ENCODE assay signal across 8 cellular contexts in genomic region chr5:59034498-59035186, GRCh38.
DNase-seq lines count a peak whose midpoint lies in the region; ATAC-seq, FAIRE-seq and TF ChIP-seq lines count a peak whose summit lies in the region.

No MANE protein-coding gene starts in this region.

- H3K27me3 ChIP-seq in cardiac muscle cell = peaks cover 13% of the 10 kb centered on the region
- peaks cover 19% of the 10 kb centered on the region; the same call in 1 of the 2 replicates for H3K27me3 ChIP-seq in HCT116 (ENCODE audit: insufficient read depth, low read length)
- H3K27me3 ChIP-seq in naive thymus-derived CD4-positive, alpha-beta T cell (ENCODE audit: control insufficient read depth in 2 of 2, insufficient read depth in 2 of 2, low read length in 2 of 2) = no peaks in the 10 kb centered on the region

- H3K27ac Mint-ChIP-seq in naive thymus-derived CD4-positive, alpha-beta T cell = peak overlapping the region; percentile 60 to 100 (median 97)

- H3K27ac ChIP-seq in cardiac muscle cell = peak overlapping the region; percentile 59
- H3K27ac ChIP-seq in HCT116 (ENCODE audit: low read depth, low read length) = no peak overlapping the region
- H3K27ac ChIP-seq in naive thymus-derived CD4-positive, alpha-beta T cell (ENCODE audit: low read depth, low read length) = peak overlapping the region; percentile 37

- peaks cover 29 to 76% (median 62%) of the 10 kb centered on the region in 7 donors for H3K4me1 Mint-ChIP-seq in naive thymus-derived CD4-positive, alpha-beta T cell

- no peaks in the 10 kb centered on the region for H3K79me2 ChIP-seq in HCT116 (ENCODE audit: insufficient read depth, low read length)

- H3K9me3 ChIP-seq in cardiac muscle cell (ENCODE audit: low read depth) (no peaks in the 10 kb centered on the region), HCT116 (ENCODE audit: control insufficient read depth in 1 of 2, insufficient read depth in 1 of 2, low read depth in 1 of 2, low read length in 2 of 2) (no peaks in the 10 kb centered on the region)
- H3K9me3 ChIP-seq in naive thymus-derived CD4-positive, alpha-beta T cell (ENCODE audit: control insufficient read depth in 2 of 3, low read length in 3 of 3) = no peaks in the 10 kb centered on the region

- H3K4me1 ChIP-seq in cardiac muscle cell (ENCODE audit: low read depth) = peaks cover 15% of the 10 kb centered on the region
- peaks cover 2 to 11% of the 10 kb centered on the region in 2 experiments; a peak in 2 of 4 replicates for H3K4me1 ChIP-seq in HCT116 (ENCODE audit: control insufficient read depth in 1 of 2, insufficient read depth in 2 of 2, low read length in 2 of 2)
- peaks cover 16 to 41% of the 10 kb centered on the region in 2 donors for H3K4me1 ChIP-seq in naive thymus-derived CD4-positive, alpha-beta T cell (ENCODE audit: control insufficient read depth in 2 of 2, insufficient read depth in 2 of 2, low read length in 2 of 2)

- no peak overlapping the region for H3K4me2 ChIP-seq in HCT116 (ENCODE audit: low read length)

- no peak overlapping the region for H3K9ac ChIP-seq in HCT116 (ENCODE audit: low read length)

- H4K20me1 ChIP-seq in HCT116 (ENCODE audit: insufficient read depth) = no peaks in the 10 kb centered on the region

- no peak overlapping the region for H2AFZ ChIP-seq in HCT116 (ENCODE audit: low read depth, low read length, poor library complexity, severe bottlenecking)

- RAD21 ChIA-PET in HCT116 (lab: Charles Lee; ENCODE audit: low non-redundant PET in 1 of 2, low total read pairs in 2 of 2, uncharacterized antibody in 2 of 2, unreplicated experiment in 2 of 2) = no interaction called here

- CTCF ChIA-PET in HCT116 (lab: Charles Lee) = interaction anchor here (0.8 to 2.4 kb wide), 3 partner anchors 10 to 139 kb away, joined by 4 to 14 read pairs (median 6); no protein-coding TSS in a partner anchor
- CTCF ChIA-PET in naive thymus-derived CD4-positive, alpha-beta T cell (lab: Charles Lee) = interaction anchor here (0.8 to 6.4 kb wide), 15 partner anchors 90 to 146 kb away, joined by 3 to 121 read pairs (median 5); no protein-coding TSS in a partner anchor

- peaks cover 0 to 3% (median 0%) of the 10 kb centered on the region in 11 donors for H3K9me3 Mint-ChIP-seq in naive thymus-derived CD4-positive, alpha-beta T cell

- FAIRE-seq in RCC 7860 (lab: Jason Lieb, UNC) = no peak

- H3K9me2 ChIP-seq in HCT116 (ENCODE audit: insufficient read depth) = no peaks in the 10 kb centered on the region

- BruUV-seq in HCT116 (replicated peaks; lab: Mats Ljungman, UMichigan) = no TSS peak

- H3K4me3 Mint-ChIP-seq in naive thymus-derived CD4-positive, alpha-beta T cell = peak overlapping the region; percentile 27 to 97 (median 87)

- ATAC-seq in Right ventricle myocardium inferior (no peak), HCT116 (peak; percentile 65)
- ATAC-seq in naive thymus-derived CD4-positive, alpha-beta T cell = peak; percentile 39

- intact Hi-C loops in Right ventricle myocardium inferior (cut with DNase I) (loop anchor here (1.0 to 10.0 kb wide), 2 partner anchors 139 to 320 kb away; no protein-coding TSS in a partner anchor), HCT116 (cut with micrococcal nuclease) (loop anchor here (1.0 kb wide), 1 partner anchor 140 kb away; no protein-coding TSS in a partner anchor)
- intact Hi-C loops in naive thymus-derived CD4-positive, alpha-beta T cell (cut with micrococcal nuclease) = loop anchor here (1.0 to 10.0 kb wide), 8 partner anchors 53 to 1860 kb away; partner anchors contain the start of gene GPBP1 (in 1 of the 2)

- peak; percentile 42 for TF ChIP-seq RAD21 in HCT116 (IDR thresholded peaks at IDR 0.05; ENCODE audit: low read depth)

- H3K36me3 ChIP-seq in cardiac muscle cell (no peaks in the 10 kb centered on the region), HCT116 (ENCODE audit: control insufficient read depth in 1 of 2, insufficient read depth in 2 of 2, low read length in 2 of 2) (no peaks in the 10 kb centered on the region)
- peaks cover 0 to 11% (median 0%) of the 10 kb centered on the region in 3 experiments for H3K36me3 ChIP-seq in naive thymus-derived CD4-positive, alpha-beta T cell (ENCODE audit: control insufficient read depth in 2 of 3, insufficient read depth in 3 of 3, low read length in 3 of 3)

- peak; percentile 73 for TF ChIP-seq CTCF in cardiac muscle cell (IDR thresholded peaks at IDR 0.05; ENCODE audit: low read depth, low read length)
- peak; percentile 47 to 63 (median 56); a peak in 5 of 6 replicates for TF ChIP-seq CTCF in HCT116 (IDR thresholded peaks at IDR 0.05 in 2 of 3, conservative IDR thresholded peaks at IDR 0.05 in 1 of 3; ENCODE audit: borderline replicate concordance in 1 of 3, insufficient read depth in 1 of 3, low read depth in 2 of 3, low read length in 2 of 3)

- POLR2A ChIA-PET in HCT116 (lab: Charles Lee) = no interaction called here
- POLR2A ChIA-PET in naive thymus-derived CD4-positive, alpha-beta T cell (lab: Charles Lee) = interaction anchor here (1.0 to 3.5 kb wide), 5 partner anchors 90 to 146 kb away, joined by 4 to 45 read pairs (median 11); no protein-coding TSS in a partner anchor

- peaks cover 8 to 57% (median 24%) of the 10 kb centered on the region in 5 donors for H3K36me3 Mint-ChIP-seq in naive thymus-derived CD4-positive, alpha-beta T cell

- H3K27me3 Mint-ChIP-seq in naive thymus-derived CD4-positive, alpha-beta T cell = no peaks in the 10 kb centered on the region

- DNase-seq in cardiac muscle cell (ENCODE audit: low read depth in 1 of 2, low spot score in 1 of 2) (peak; percentile 44 to 81), Right ventricle myocardium inferior (ENCODE audit: missing footprints) (no peak), HCT116 (ENCODE audit: low read depth, low spot score) (no peak), RCC 7860 (ENCODE audit: low spot score) (peak; percentile 17), cerebellum (ENCODE audit: low spot score) (peak; percentile 13), HuH-7.5 (ENCODE audit: low spot score) (no peak), iPS-NIHi7 (ENCODE audit: extremely low spot score) (no peak)
- peak in 7 of 9 donors; percentile 35 to 64 (median 54) for DNase-seq in naive thymus-derived CD4-positive, alpha-beta T cell

- no peak for TF ChIP-seq POLR2A in HCT116 (IDR thresholded peaks at IDR 0.05; ENCODE audit: borderline replicate concordance, extremely low read depth, insufficient read depth, insufficient read length)

- H3K4me3 ChIP-seq in cardiac muscle cell = no peak overlapping the region
- H3K4me3 ChIP-seq in HCT116 (replicated peaks in 1 of 2; ENCODE audit: low read depth in 1 of 2, low read length in 2 of 2) = no peak overlapping the region
- no peak overlapping the region for H3K4me3 ChIP-seq in naive thymus-derived CD4-positive, alpha-beta T cell (ENCODE audit: low read length)

TF ChIP-seq in HCT116, 20 proteins besides CTCF, POLR2A, EP300 and RAD21 (continues in another document):
- no peak for TF ChIP-seq JUND (IDR thresholded peaks at IDR 0.05)
- no peak for TF ChIP-seq ZFX (IDR thresholded peaks at IDR 0.05)
- no peak for TF ChIP-seq CEBPB (IDR thresholded peaks at IDR 0.05; ENCODE audit: low read depth)
- TF ChIP-seq CBX3 (IDR thresholded peaks at IDR 0.05; ENCODE audit: low read depth) = no peak
- TF ChIP-seq EZH2 (IDR thresholded peaks at IDR 0.05) = no peak
- TF ChIP-seq FOSL1 (IDR thresholded peaks at IDR 0.05; ENCODE audit: low read depth) = no peak
- TF ChIP-seq ELF1 (IDR thresholded peaks at IDR 0.05; ENCODE audit: borderline replicate concordance, low read depth) = no peak
- no peak for TF ChIP-seq EZH2phosphoT487 (IDR thresholded peaks at IDR 0.05; ENCODE audit: borderline replicate concordance)
- TF ChIP-seq, protein P1, sequence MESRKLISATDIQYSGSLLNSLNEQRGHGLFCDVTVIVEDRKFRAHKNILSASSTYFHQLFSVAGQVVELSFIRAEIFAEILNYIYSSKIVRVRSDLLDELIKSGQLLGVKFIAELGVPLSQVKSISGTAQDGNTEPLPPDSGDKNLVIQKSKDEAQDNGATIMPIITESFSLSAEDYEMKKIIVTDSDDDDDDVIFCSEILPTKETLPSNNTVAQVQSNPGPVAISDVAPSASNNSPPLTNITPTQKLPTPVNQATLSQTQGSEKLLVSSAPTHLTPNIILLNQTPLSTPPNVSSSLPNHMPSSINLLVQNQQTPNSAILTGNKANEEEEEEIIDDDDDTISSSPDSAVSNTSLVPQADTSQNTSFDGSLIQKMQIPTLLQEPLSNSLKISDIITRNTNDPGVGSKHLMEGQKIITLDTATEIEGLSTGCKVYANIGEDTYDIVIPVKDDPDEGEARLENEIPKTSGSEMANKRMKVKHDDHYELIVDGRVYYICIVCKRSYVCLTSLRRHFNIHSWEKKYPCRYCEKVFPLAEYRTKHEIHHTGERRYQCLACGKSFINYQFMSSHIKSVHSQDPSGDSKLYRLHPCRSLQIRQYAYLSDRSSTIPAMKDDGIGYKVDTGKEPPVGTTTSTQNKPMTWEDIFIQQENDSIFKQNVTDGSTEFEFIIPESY (IDR thresholded peaks at IDR 0.05; ENCODE audit: extremely low read depth, insufficient replicate concordance, low read length) = no peak
- TF ChIP-seq REST (IDR thresholded peaks at IDR 0.05; ENCODE audit: low read depth) = no peak
- TF ChIP-seq TCF7L2 (IDR thresholded peaks at IDR 0.05; ENCODE audit: borderline replicate concordance, extremely low read depth, insufficient read depth, insufficient read length) = no peak
- TF ChIP-seq POLR2AphosphoS5 (IDR thresholded peaks at IDR 0.05; ENCODE audit: low read depth, low read length) = no peak

Comparison
In these comparisons a context has a peak if more than half of its experiments do, and no peak if none do; other contexts are left out.
1. DNase-seq: peak in cardiac muscle cell (2 of 2), RCC 7860 (single experiment), cerebellum (single experiment) and naive thymus-derived CD4-positive, alpha-beta T cell (7 of 9); none in Right ventricle myocardium inferior (single experiment), HCT116 (single experiment), HuH-7.5 (single experiment) and iPS-NIHi7 (single experiment).